In the genomic region with DNA sequence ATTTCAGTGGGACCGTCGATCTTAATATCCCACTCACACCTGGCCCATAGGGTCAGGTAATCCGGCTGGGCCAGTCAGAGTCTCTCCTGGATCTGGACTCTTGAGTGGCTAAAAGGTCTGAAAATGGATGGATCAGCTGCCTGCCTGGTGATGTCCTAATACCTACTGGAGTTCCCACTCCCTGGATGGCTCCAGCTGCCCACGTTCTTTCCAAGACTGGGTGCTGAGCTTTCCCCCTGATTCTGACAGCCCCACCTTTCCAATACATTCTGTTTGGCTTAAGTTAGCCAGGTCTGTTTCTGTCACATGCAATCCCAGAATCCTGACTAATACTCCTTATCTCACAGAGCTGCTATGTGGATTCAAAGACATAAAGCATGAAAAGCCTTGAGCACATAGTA, we compare ENCODE assay signal across 9 cellular contexts. TPM values are rescaled to one million over a fixed set of nuclear protein-coding genes. Genes with fewer than 3 reads are reported as not detected.
DNase-seq lines count a peak whose midpoint lies in the region; ATAC-seq and TF ChIP-seq lines count a peak whose summit lies in the region.
"Had no signal": no experiment of that assay in that cellular context is flagged by ENCODE, and none has a peak within 500 bp of the region (broad histone marks: within the 10 kb centered on the region; RNA-seq: fewer than 3 reads in every experiment).

No MANE protein-coding gene starts in this region.

- H3K27ac ChIP-seq in RWPE1 (peak overlapping the region; percentile 77), upper lobe of left lung (peak overlapping the region in 3 of 4 donors; percentile 4 to 67 (median 52))
- H3K27ac ChIP-seq: cardiac muscle cell had no signal

- H3K27ac Mint-ChIP-seq in neural crest cell (ENCODE audit: unreplicated experiment), result peak overlapping the region; percentile 27

- peaks cover 29% of the 10 kb centered on the region for H3K4me1 Mint-ChIP-seq in neural crest cell

- no peak overlapping the region for H3K4me3 Mint-ChIP-seq in neural crest cell
- H3K4me3 Mint-ChIP-seq: nephron had no signal

- POLR2A ChIA-PET in RWPE1 (lab: Yijun Ruan, JAX; ENCODE audit: low non-redundant PET), result no interaction called here

- H3K9me3 ChIP-seq in upper lobe of left lung, result no peaks in the 10 kb centered on the region

- TF ChIP-seq CTCF in RWPE1 (conservative IDR thresholded peaks at IDR 0.05; ENCODE audit: low read depth) (no peak), neural crest cell (conservative IDR thresholded peaks at IDR 0.05) (no peak), upper lobe of left lung (IDR thresholded peaks at IDR 0.05) (no peak)

- H3K27me3 Mint-ChIP-seq in neural crest cell (ENCODE audit: low read depth), result no peaks in the 10 kb centered on the region

- no peak for TF ChIP-seq POLR2A in upper lobe of left lung (IDR thresholded peaks at IDR 0.05)

- WGBS in upper lobe of left lung, 2 donors, result 90 to 92% methylated on average over 4 of the region's 4 CpGs

- no peaks in the 10 kb centered on the region for H3K36me3 ChIP-seq in upper lobe of left lung
- H3K36me3 ChIP-seq: cardiac muscle cell had no signal

- no peak for DNase-seq in RWPE1 (ENCODE audit: low spot score)
- peak; percentile 30 for DNase-seq in dermis blood vessel endothelial cell
- DNase-seq in neural crest cell (ENCODE audit: low read depth, low spot score), result no peak
- DNase-seq in upper lobe of left lung, result peak in 1 of 2 donors; percentile 21
- no peak for DNase-seq in left lobe of liver (ENCODE audit: low spot score)
- DNase-seq in KG1 (lab: John Stamatoyannopoulos, UW), result no peak

- no peak overlapping the region for H3K4me3 ChIP-seq in upper lobe of left lung
- H3K4me3 ChIP-seq: cardiac muscle cell had no signal

- peaks cover 26 to 45% (median 29%) of the 10 kb centered on the region in 4 donors for H3K4me1 ChIP-seq in upper lobe of left lung

- H3K36me3 Mint-ChIP-seq in neural crest cell (ENCODE audit: low read depth), result no peaks in the 10 kb centered on the region

- CTCF ChIA-PET in RWPE1 (lab: Yijun Ruan, JAX), result interaction anchor here (0.7 to 1.4 kb wide), 2 partner anchors 9 to 253 kb away, joined by 3 to 7 read pairs; no protein-coding TSS in a partner anchor

- H3K9me3 Mint-ChIP-seq in neural crest cell, result no peaks in the 10 kb centered on the region
- H3K9me3 Mint-ChIP-seq: nephron had no signal

- no peak for TF ChIP-seq EP300 in upper lobe of left lung (IDR thresholded peaks at IDR 0.05)

- H3K27me3 ChIP-seq in upper lobe of left lung, result no peaks in the 10 kb centered on the region
- H3K27me3 ChIP-seq: cardiac muscle cell had no signal

- peak in 1 of 2 donors; percentile 7 for ATAC-seq in upper lobe of left lung (ENCODE audit: low FRiP score in 2 of 2)
- no peak for ATAC-seq in HG03159 (IDR thresholded peaks at IDR 0.05; ENCODE audit: unreplicated experiment)
- no peak for ATAC-seq in left lobe of liver

RNA-seq across cellular contexts. Expression of gene SH3PXD2B, which starts 10.2 kb away (rescaled TPM):
- total RNA-seq in dermis blood vessel endothelial cell, result 15.0 and 29.4 TPM in 2 replicates
- 86.1 and 89.1 TPM in 2 replicates for total RNA-seq in neural crest cell
- total RNA-seq in upper lobe of left lung, result 10 to 100 TPM; 17.1 to 55.5 (median 43.2) TPM
- total RNA-seq in left lobe of liver, result 3.8 TPM
